Comparison of ENCODE assay signal across 1 cellular context in the genomic region with DNA sequence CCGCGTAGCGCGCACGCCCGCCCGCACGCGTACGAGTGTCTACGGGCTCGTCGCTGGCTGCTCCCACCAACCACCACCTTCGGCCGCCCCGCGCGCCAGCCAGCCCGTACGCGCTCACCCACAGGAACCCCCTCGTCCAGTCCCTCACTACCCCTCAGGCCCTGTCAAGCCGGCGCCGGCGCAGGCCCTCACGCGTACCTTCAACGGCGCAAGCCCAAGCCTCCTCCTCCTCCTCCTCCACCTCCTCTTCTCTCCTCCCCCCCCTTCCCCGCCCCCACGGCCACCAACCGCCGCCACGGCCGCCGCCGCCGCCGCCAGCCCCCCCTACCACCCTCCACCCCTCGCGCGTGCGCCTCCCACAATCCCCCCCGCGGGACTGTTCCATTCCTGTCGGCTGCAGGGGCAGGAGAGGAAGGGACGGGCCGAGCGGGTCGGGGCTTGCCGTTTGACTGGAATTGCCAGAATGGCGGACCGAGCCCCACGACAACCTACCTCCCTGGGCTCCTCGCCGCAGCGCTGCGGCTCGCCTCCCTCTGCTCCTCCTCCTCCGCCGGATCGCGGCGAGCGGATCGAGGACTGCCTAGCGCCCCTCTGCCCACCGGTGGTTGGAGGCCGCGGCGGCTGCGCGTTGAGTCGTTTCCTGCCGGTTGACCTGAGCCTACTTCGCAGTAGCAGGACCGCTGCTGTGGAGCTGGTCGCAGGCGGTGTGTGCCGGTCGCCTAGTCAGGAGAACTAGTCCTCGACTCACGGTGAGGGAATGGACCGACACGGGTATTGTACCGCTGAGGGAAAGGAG.
TF ChIP-seq lines count a peak whose summit lies in the region.

Gene ASH1L (minus strand): TSS at position 223 of the 796 bp plus-strand sequence. CDS start 41,284 bp downstream, outside the sequence.

TF ChIP-seq in HEK293, 187 proteins besides CTCF, POLR2A, EP300 and RAD21 (continued from another document and continues in another):
- TF ChIP-seq ZNF513 (tag by site-specific recombination; IDR thresholded peaks at IDR 0.05) (peak; percentile 81), ZBTB1 (tag by site-specific recombination; IDR thresholded peaks at IDR 0.05) (peak; percentile 64; the same call in 1 of the 2 replicates), ZEB2 (tag by site-specific recombination; IDR thresholded peaks at IDR 0.05) (peak; percentile 86; the same call in 1 of the 2 replicates), KLF1 (tag by site-specific recombination; IDR thresholded peaks at IDR 0.05) (no peak), ZNF561 (tag by site-specific recombination; IDR thresholded peaks at IDR 0.05; ENCODE audit: borderline replicate concordance) (peak; percentile 53), ZSCAN23 (tag by site-specific recombination; IDR thresholded peaks at IDR 0.05) (no peak; the same call in none of the 2 replicates), SCRT1 (tag by site-specific recombination; IDR thresholded peaks at IDR 0.05; ENCODE audit: borderline replicate concordance) (0 out of 2 replicates have a peak, but pooled peaks have one; percentile 27), ZNF266 (tag by site-specific recombination; IDR thresholded peaks at IDR 0.05; ENCODE audit: low read depth) (no peak), ZNF335 (tag by site-specific recombination; conservative IDR thresholded peaks at IDR 0.05) (peak; percentile 60), ZBTB21 (tag by site-specific recombination; IDR thresholded peaks at IDR 0.05) (peak; percentile 13; the same call in 1 of the 2 replicates), ZNF2 (tag by site-specific recombination; IDR thresholded peaks at IDR 0.05) (peak; percentile 95), MEIS1 (CRISPR knock-in tag; IDR thresholded peaks at IDR 0.05; ENCODE audit: borderline replicate concordance) (0 out of 2 replicates have a peak, but pooled peaks have one; percentile 9), ZNF202 (tag by site-specific recombination; IDR thresholded peaks at IDR 0.05; ENCODE audit: borderline replicate concordance) (no peak), SP2 (tag by site-specific recombination; IDR thresholded peaks at IDR 0.05) (peak; percentile 61), KLF10 (tag by site-specific recombination; IDR thresholded peaks at IDR 0.05) (0 out of 2 replicates have a peak, but pooled peaks have one; percentile 34), ZNF660 (tag by site-specific recombination; IDR thresholded peaks at IDR 0.05) (peak; percentile 77; the same call in 1 of the 2 replicates), ZSCAN16 (tag by site-specific recombination; IDR thresholded peaks at IDR 0.05) (no peak; the same call in 1 of the 2 replicates), ZNF792 (tag by site-specific recombination; IDR thresholded peaks at IDR 0.05) (0 out of 2 replicates have a peak, but pooled peaks have one; percentile 78), TSHZ1 (tag by site-specific recombination; IDR thresholded peaks at IDR 0.05; ENCODE audit: borderline replicate concordance) (0 out of 2 replicates have a peak, but pooled peaks have one; percentile 51), KLF17 (tag by site-specific recombination; IDR thresholded peaks at IDR 0.05) (peak; percentile 95), ZNF155 (tag by site-specific recombination; IDR thresholded peaks at IDR 0.05) (no peak), ZNF274 (IDR thresholded peaks at IDR 0.05; ENCODE audit: low read length) (no peak), ZNF274 (tag by site-specific recombination; IDR thresholded peaks at IDR 0.05; ENCODE audit: borderline replicate concordance) (no peak), ZNF19 (tag by site-specific recombination; IDR thresholded peaks at IDR 0.05; ENCODE audit: low read depth) (no peak)
- TF ChIP-seq, protein P1, sequence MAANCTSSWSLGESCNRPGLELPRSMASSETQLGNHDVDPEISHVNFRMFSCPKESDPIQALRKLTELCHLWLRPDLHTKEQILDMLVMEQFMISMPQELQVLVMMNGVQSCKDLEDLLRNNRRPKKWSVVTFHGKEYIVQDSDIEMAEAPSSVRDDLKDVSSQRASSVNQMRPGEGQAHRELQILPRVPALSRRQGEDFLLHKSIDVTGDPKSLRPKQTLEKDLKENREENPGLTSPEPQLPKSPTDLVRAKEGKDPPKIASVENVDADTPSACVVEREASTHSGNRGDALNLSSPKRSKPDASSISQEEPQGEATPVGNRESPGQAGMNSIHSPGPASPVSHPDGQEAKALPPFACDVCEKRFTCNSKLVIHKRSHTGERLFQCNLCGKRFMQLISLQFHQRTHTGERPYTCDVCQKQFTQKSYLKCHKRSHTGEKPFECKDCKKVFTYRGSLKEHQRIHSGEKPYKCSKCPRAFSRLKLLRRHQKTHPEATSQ (tag by site-specific recombination; IDR thresholded peaks at IDR 0.05), result peak; percentile 85
- TF ChIP-seq, protein P2, sequence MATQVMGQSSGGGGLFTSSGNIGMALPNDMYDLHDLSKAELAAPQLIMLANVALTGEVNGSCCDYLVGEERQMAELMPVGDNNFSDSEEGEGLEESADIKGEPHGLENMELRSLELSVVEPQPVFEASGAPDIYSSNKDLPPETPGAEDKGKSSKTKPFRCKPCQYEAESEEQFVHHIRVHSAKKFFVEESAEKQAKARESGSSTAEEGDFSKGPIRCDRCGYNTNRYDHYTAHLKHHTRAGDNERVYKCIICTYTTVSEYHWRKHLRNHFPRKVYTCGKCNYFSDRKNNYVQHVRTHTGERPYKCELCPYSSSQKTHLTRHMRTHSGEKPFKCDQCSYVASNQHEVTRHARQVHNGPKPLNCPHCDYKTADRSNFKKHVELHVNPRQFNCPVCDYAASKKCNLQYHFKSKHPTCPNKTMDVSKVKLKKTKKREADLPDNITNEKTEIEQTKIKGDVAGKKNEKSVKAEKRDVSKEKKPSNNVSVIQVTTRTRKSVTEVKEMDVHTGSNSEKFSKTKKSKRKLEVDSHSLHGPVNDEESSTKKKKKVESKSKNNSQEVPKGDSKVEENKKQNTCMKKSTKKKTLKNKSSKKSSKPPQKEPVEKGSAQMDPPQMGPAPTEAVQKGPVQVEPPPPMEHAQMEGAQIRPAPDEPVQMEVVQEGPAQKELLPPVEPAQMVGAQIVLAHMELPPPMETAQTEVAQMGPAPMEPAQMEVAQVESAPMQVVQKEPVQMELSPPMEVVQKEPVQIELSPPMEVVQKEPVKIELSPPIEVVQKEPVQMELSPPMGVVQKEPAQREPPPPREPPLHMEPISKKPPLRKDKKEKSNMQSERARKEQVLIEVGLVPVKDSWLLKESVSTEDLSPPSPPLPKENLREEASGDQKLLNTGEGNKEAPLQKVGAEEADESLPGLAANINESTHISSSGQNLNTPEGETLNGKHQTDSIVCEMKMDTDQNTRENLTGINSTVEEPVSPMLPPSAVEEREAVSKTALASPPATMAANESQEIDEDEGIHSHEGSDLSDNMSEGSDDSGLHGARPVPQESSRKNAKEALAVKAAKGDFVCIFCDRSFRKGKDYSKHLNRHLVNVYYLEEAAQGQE (tag by site-specific recombination; IDR thresholded peaks at IDR 0.05), result peak; percentile 41; the same call in 1 of the 2 replicates
- TF ChIP-seq, protein P3, sequence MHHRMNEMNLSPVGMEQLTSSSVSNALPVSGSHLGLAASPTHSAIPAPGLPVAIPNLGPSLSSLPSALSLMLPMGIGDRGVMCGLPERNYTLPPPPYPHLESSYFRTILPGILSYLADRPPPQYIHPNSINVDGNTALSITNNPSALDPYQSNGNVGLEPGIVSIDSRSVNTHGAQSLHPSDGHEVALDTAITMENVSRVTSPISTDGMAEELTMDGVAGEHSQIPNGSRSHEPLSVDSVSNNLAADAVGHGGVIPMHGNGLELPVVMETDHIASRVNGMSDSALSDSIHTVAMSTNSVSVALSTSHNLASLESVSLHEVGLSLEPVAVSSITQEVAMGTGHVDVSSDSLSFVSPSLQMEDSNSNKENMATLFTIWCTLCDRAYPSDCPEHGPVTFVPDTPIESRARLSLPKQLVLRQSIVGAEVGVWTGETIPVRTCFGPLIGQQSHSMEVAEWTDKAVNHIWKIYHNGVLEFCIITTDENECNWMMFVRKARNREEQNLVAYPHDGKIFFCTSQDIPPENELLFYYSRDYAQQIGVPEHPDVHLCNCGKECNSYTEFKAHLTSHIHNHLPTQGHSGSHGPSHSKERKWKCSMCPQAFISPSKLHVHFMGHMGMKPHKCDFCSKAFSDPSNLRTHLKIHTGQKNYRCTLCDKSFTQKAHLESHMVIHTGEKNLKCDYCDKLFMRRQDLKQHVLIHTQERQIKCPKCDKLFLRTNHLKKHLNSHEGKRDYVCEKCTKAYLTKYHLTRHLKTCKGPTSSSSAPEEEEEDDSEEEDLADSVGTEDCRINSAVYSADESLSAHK (tag by site-specific recombination; IDR thresholded peaks at IDR 0.05), result peak; percentile 61
- TF ChIP-seq, protein P4, sequence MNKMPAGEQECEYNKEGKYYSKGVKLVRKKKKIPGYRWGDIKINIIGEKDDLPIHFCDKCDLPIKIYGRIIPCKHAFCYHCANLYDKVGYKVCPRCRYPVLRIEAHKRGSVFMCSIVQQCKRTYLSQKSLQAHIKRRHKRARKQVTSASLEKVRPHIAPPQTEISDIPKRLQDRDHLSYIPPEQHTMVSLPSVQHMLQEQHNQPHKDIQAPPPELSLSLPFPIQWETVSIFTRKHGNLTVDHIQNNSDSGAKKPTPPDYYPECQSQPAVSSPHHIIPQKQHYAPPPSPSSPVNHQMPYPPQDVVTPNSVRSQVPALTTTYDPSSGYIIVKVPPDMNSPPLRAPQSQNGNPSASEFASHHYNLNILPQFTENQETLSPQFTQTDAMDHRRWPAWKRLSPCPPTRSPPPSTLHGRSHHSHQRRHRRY (tag by site-specific recombination; IDR thresholded peaks at IDR 0.05), result no peak
- TF ChIP-seq, protein P5, sequence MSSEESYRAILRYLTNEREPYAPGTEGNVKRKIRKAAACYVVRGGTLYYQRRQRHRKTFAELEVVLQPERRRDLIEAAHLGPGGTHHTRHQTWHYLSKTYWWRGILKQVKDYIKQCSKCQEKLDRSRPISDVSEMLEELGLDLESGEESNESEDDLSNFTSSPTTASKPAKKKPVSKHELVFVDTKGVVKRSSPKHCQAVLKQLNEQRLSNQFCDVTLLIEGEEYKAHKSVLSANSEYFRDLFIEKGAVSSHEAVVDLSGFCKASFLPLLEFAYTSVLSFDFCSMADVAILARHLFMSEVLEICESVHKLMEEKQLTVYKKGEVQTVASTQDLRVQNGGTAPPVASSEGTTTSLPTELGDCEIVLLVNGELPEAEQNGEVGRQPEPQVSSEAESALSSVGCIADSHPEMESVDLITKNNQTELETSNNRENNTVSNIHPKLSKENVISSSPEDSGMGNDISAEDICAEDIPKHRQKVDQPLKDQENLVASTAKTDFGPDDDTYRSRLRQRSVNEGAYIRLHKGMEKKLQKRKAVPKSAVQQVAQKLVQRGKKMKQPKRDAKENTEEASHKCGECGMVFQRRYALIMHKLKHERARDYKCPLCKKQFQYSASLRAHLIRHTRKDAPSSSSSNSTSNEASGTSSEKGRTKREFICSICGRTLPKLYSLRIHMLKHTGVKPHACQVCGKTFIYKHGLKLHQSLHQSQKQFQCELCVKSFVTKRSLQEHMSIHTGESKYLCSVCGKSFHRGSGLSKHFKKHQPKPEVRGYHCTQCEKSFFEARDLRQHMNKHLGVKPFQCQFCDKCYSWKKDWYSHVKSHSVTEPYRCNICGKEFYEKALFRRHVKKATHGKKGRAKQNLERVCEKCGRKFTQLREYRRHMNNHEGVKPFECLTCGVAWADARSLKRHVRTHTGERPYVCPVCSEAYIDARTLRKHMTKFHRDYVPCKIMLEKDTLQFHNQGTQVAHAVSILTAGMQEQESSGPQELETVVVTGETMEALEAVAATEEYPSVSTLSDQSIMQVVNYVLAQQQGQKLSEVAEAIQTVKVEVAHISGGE (tag by site-specific recombination; conservative IDR thresholded peaks at IDR 0.05; ENCODE audit: low read depth), result peak; percentile 33
- TF ChIP-seq, protein P6, sequence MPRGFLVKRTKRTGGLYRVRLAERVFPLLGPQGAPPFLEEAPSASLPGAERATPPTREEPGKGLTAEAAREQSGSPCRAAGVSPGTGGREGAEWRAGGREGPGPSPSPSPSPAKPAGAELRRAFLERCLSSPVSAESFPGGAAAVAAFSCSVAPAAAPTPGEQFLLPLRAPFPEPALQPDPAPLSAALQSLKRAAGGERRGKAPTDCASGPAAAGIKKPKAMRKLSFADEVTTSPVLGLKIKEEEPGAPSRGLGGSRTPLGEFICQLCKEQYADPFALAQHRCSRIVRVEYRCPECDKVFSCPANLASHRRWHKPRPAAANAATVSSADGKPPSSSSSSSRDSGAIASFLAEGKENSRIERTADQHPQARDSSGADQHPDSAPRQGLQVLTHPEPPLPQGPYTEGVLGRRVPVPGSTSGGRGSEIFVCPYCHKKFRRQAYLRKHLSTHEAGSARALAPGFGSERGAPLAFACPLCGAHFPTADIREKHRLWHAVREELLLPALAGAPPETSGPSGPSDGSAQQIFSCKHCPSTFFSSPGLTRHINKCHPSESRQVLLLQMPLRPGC (tag by site-specific recombination; IDR thresholded peaks at IDR 0.05), result peak; percentile 69; the same call in 1 of the 2 replicates
